15 cellular contexts compared by ENCODE assay signal in genomic region chr22:43288807-43289417, GRCh38. TPM values are rescaled to one million over a fixed set of nuclear protein-coding genes. Genes with fewer than 3 reads are reported as not detected.
DNase-seq lines count a peak whose midpoint lies in the region; ATAC-seq and TF ChIP-seq lines count a peak whose summit lies in the region.
"Had no signal": no experiment of that assay in that cellular context is flagged by ENCODE, and none has a peak within 500 bp of the region (broad histone marks: within the 10 kb centered on the region; RNA-seq: fewer than 3 reads in every experiment).

No MANE protein-coding gene starts in this region.

- no peak for DNase-seq in left colon
- no peak for DNase-seq in stimulated activated effector memory CD8-positive, alpha-beta T cell treated with anti-CD3 and anti-CD28 coated beads, Interleukin-12 subunit alpha, Interleukin-12 subunit beta, amount 100 ng/mL, for 72 hours (ENCODE audit: low spot score in 2 of 2)
- DNase-seq in NCI-H2196 (lab: John Stamatoyannopoulos, UW; ENCODE audit: unreplicated experiment), result no peak
- DNase-seq: amniotic stem cell; dorsolateral prefrontal cortex; NCI-H1417 treated with DMSO at 0.1 percent for 48 hours; NCI-H524 treated with DMSO at 0.1 percent for 48 hours; SHP77; stimulated activated CD4-positive, alpha-beta T cell treated with anti-CD3 and anti-CD28 coated beads, Interleukin-4, amount 100 ng/mL, for 24 hours had no signal

- peak; percentile 29 for ATAC-seq in left colon
- peak; percentile 35 for ATAC-seq in stimulated activated effector memory CD8-positive, alpha-beta T cell treated with anti-CD3 and anti-CD28 coated beads, Interleukin-12 subunit alpha, Interleukin-12 subunit beta, amount 100 ng/mL, for 72 hours
- no peak for ATAC-seq in GM18517 (IDR thresholded peaks at IDR 0.05; ENCODE audit: unreplicated experiment)
- ATAC-seq in HG02884 (IDR thresholded peaks at IDR 0.05; ENCODE audit: unreplicated experiment), result no peak

- no peak overlapping the region for H3K27ac ChIP-seq in HEK293 (ENCODE audit: extremely low read depth, low read depth, low read length)

- H3K36me3 ChIP-seq in HEK293 (ENCODE audit: control insufficient read depth in 2 of 2, insufficient read depth in 1 of 2, low read length in 2 of 2), result no peaks in the 10 kb centered on the region

- H3K4me1 ChIP-seq in HEK293 (ENCODE audit: control insufficient read depth, insufficient read depth, low read length), result peaks cover 7% of the 10 kb centered on the region

- intact Hi-C loops in left colon (cut with DNase I, micrococcal nuclease), result no loop called here

- TF ChIP-seq CTCF in HEK293 (tag by site-specific recombination; IDR thresholded peaks at IDR 0.05) (no peak), WI38 (IDR thresholded peaks at IDR 0.05; ENCODE audit: low read depth, low read length) (no peak)

- no peaks in the 10 kb centered on the region for H3K9me3 ChIP-seq in HEK293 (ENCODE audit: control insufficient read depth, insufficient read depth, low read depth, low read length)

- POLR2A ChIA-PET in HEK293 (lab: Yijun Ruan, JAX), result no interaction called here

- H3K4me3 ChIP-seq in HEK293 (ENCODE audit: low read depth, low read length) (no peak overlapping the region), WI38 (ENCODE audit: low read depth, low read length) (peak overlapping the region; percentile 47)
- H3K4me3 ChIP-seq: lung had no signal

- peaks cover 14% of the 10 kb centered on the region for H3K4me1 Mint-ChIP-seq in stimulated activated effector memory CD8-positive, alpha-beta T cell treated with anti-CD3 and anti-CD28 coated beads, Interleukin-12 subunit alpha, Interleukin-12 subunit beta, amount 100 ng/mL, for 72 hours

- no peaks in the 10 kb centered on the region for H3K9me3 Mint-ChIP-seq in stimulated activated effector memory CD8-positive, alpha-beta T cell treated with anti-CD3 and anti-CD28 coated beads, Interleukin-12 subunit alpha, Interleukin-12 subunit beta, amount 100 ng/mL, for 72 hours

- no peak overlapping the region for H3K4me3 Mint-ChIP-seq in stimulated activated effector memory CD8-positive, alpha-beta T cell treated with anti-CD3 and anti-CD28 coated beads, Interleukin-12 subunit alpha, Interleukin-12 subunit beta, amount 100 ng/mL, for 72 hours

- H3K27ac Mint-ChIP-seq in stimulated activated effector memory CD8-positive, alpha-beta T cell treated with anti-CD3 and anti-CD28 coated beads, Interleukin-12 subunit alpha, Interleukin-12 subunit beta, amount 100 ng/mL, for 72 hours, result peak overlapping the region; percentile 58
- H3K27ac Mint-ChIP-seq: progenitor cell of endocrine pancreas had no signal

- CTCF ChIA-PET in HEK293 (lab: Yijun Ruan, JAX), result interaction anchor here (0.7 to 7.9 kb wide), 3 partner anchors 16 to 101 kb away, joined by 3 to 56 read pairs (median 4); no protein-coding TSS in a partner anchor

- H3K36me3 Mint-ChIP-seq in stimulated activated effector memory CD8-positive, alpha-beta T cell treated with anti-CD3 and anti-CD28 coated beads, Interleukin-12 subunit alpha, Interleukin-12 subunit beta, amount 100 ng/mL, for 72 hours, result peaks cover 5% of the 10 kb centered on the region

TF ChIP-seq in HEK293, 187 proteins besides CTCF, POLR2A, EP300 and RAD21 (continues in another document):
- TF ChIP-seq ZNF560 (tag by site-specific recombination; IDR thresholded peaks at IDR 0.05; ENCODE audit: borderline replicate concordance), result no peak
- TF ChIP-seq ZNF555 (tag by site-specific recombination; conservative IDR thresholded peaks at IDR 0.05), result no peak
- TF ChIP-seq ZNF211 (tag by site-specific recombination; IDR thresholded peaks at IDR 0.05; ENCODE audit: low read depth), result no peak
- no peak for TF ChIP-seq ZNF37A (tag by site-specific recombination; IDR thresholded peaks at IDR 0.05)
- no peak for TF ChIP-seq ZNF132 (tag by site-specific recombination; IDR thresholded peaks at IDR 0.05; ENCODE audit: borderline replicate concordance)
- no peak for TF ChIP-seq ZNF580 (tag by site-specific recombination; IDR thresholded peaks at IDR 0.05)
- no peak for TF ChIP-seq ZFP69B (tag by site-specific recombination; IDR thresholded peaks at IDR 0.05)
- TF ChIP-seq ZNF776 (tag by site-specific recombination; IDR thresholded peaks at IDR 0.05; ENCODE audit: borderline replicate concordance), result no peak
- no peak for TF ChIP-seq ZNF510 (tag by site-specific recombination; IDR thresholded peaks at IDR 0.05; ENCODE audit: insufficient replicate concordance)
- TF ChIP-seq ZNF138 (tag by site-specific recombination; IDR thresholded peaks at IDR 0.05; ENCODE audit: borderline replicate concordance), result no peak
- no peak for TF ChIP-seq OVOL3 (tag by site-specific recombination; IDR thresholded peaks at IDR 0.05)
- TF ChIP-seq ZNF548 (tag by site-specific recombination; IDR thresholded peaks at IDR 0.05), result no peak
- peak; percentile 92 for TF ChIP-seq SCRT2 (tag by site-specific recombination; IDR thresholded peaks at IDR 0.05)
- TF ChIP-seq ZNF341 (tag by site-specific recombination; IDR thresholded peaks at IDR 0.05; ENCODE audit: low read depth), result no peak
- 0 out of 2 replicates have a peak, but pooled peaks have one; percentile 25 for TF ChIP-seq ZNF449 (tag by site-specific recombination; IDR thresholded peaks at IDR 0.05)
- TF ChIP-seq ZNF423 (tag by site-specific recombination; IDR thresholded peaks at IDR 0.05), result no peak
- TF ChIP-seq ZNF202 (tag by site-specific recombination; IDR thresholded peaks at IDR 0.05; ENCODE audit: borderline replicate concordance), result no peak
- no peak for TF ChIP-seq ZNF610 (tag by site-specific recombination; IDR thresholded peaks at IDR 0.05; ENCODE audit: borderline replicate concordance)
- no peak for TF ChIP-seq ZSCAN16 (tag by site-specific recombination; IDR thresholded peaks at IDR 0.05)
- TF ChIP-seq GLIS1 (tag by site-specific recombination; IDR thresholded peaks at IDR 0.05), result no peak
- TF ChIP-seq ZNF416 (tag by site-specific recombination; IDR thresholded peaks at IDR 0.05), result no peak
- no peak for TF ChIP-seq KLF10 (tag by site-specific recombination; IDR thresholded peaks at IDR 0.05)
- TF ChIP-seq PBX3 (CRISPR knock-in tag; IDR thresholded peaks at IDR 0.05), result no peak
- no peak for TF ChIP-seq FEZF1 (tag by site-specific recombination; IDR thresholded peaks at IDR 0.05)
- no peak for TF ChIP-seq KLF7 (tag by site-specific recombination; IDR thresholded peaks at IDR 0.05; ENCODE audit: borderline replicate concordance)
- TF ChIP-seq ZNF292 (tag by site-specific recombination; IDR thresholded peaks at IDR 0.05; ENCODE audit: borderline replicate concordance, low read depth), result no peak
- no peak for TF ChIP-seq ZNF394 (tag by site-specific recombination; IDR thresholded peaks at IDR 0.05; ENCODE audit: borderline replicate concordance)
- TF ChIP-seq ZBTB49 (tag by site-specific recombination; IDR thresholded peaks at IDR 0.05; ENCODE audit: low read depth), result no peak
- TF ChIP-seq SCRT1 (tag by site-specific recombination; IDR thresholded peaks at IDR 0.05; ENCODE audit: borderline replicate concordance), result peak; percentile 57; the same call in 1 of the 2 replicates
- TF ChIP-seq ZNF140 (tag by site-specific recombination; IDR thresholded peaks at IDR 0.05), result no peak

RNA-seq across cellular contexts. Expression of gene SCUBE1, which starts 54.3 kb away (rescaled TPM):
- total RNA-seq in left colon, result 1 to 10 TPM; 3.8 to 5.8 TPM

Comparison
In these comparisons a context has a peak if more than half of its experiments do, and no peak if none do; other contexts are left out.
1. ATAC-seq: peak in left colon (single experiment) and stimulated activated effector memory CD8-positive, alpha-beta T cell treated with anti-CD3 and anti-CD28 coated beads, Interleukin-12 subunit alpha, Interleukin-12 subunit beta, amount 100 ng/mL, for 72 hours (single experiment); none in GM18517 (single experiment) and HG02884 (single experiment).